Comparison of ENCODE assay signal across 1 cellular context in the genomic region with DNA sequence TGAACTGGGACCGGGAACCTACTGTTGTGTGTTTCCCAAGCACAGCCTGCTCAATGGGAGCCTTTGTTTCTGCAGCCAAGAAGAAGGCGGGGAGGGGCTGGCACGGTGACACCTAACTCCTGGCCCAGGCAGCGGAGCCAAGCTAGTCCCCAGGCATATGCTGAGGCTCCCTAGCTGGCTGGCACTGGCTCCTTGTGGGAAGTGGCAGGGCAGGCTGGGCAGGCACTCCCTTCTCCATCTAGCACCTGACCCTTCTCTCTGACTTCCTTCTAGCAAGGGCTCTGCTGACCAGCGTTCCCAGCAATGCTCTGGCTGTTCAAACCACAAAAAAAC.
TF ChIP-seq lines count a peak whose summit lies in the region.

No MANE protein-coding gene starts in this region.

TF ChIP-seq in SK-N-SH, 30 proteins besides CTCF, POLR2A, EP300 and RAD21 (continued from another document):
- TF ChIP-seq, protein P1, sequence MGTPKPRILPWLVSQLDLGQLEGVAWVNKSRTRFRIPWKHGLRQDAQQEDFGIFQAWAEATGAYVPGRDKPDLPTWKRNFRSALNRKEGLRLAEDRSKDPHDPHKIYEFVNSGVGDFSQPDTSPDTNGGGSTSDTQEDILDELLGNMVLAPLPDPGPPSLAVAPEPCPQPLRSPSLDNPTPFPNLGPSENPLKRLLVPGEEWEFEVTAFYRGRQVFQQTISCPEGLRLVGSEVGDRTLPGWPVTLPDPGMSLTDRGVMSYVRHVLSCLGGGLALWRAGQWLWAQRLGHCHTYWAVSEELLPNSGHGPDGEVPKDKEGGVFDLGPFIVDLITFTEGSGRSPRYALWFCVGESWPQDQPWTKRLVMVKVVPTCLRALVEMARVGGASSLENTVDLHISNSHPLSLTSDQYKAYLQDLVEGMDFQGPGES (IDR thresholded peaks at IDR 0.05; ENCODE audit: low read depth, low read length), result no peak
- TF ChIP-seq RFX5 (IDR thresholded peaks at IDR 0.05; ENCODE audit: low read length), result no peak
